In the genomic region with DNA sequence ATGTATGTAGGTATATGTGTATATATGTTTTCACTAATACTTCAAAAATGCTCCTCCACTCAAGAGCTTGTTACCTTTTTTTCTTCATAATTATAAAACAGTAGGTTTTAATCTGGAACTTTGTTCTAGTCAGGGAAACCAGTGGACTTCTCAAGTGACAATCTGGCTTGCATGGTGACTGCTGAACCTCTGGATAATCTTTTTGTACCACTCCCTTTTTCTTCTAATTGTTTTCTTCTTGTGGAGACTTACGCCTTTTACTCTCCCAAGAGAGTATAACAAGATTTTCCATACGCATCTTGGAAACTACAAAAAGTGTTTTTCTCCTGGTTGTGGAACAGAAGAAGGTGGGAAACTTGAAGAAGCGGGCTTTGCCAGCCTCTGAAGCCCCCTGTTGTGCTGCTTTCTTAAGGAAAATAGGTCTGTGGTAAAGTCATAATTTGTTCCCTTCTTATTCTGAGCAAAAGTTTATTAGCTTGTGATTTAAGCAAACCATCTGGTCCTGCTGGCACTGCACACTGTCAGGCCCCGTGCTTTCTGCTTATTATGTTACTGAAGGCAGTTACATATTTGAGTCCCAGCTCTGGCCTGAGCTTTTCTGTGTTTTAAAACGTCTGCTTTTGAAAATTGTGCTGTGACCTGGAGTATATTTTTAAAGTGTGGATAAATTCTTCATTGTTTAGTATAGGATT, we compare ENCODE assay signal across 2 cellular contexts.
TF ChIP-seq lines count a peak whose summit lies in the region.

No MANE protein-coding gene starts in this region.

TF ChIP-seq in SK-N-SH treated with all-trans-retinoic acid at 6 μM for 48 hours, 23 proteins besides CTCF, POLR2A, EP300 and RAD21 (continued from another document):
- no peak for TF ChIP-seq TSHZ2 (CRISPR knock-in tag; IDR thresholded peaks at IDR 0.05)
- TF ChIP-seq ARNTL (CRISPR knock-in tag; IDR thresholded peaks at IDR 0.05; ENCODE audit: borderline replicate concordance, low read depth): no peak
- TF ChIP-seq, protein P1, sequence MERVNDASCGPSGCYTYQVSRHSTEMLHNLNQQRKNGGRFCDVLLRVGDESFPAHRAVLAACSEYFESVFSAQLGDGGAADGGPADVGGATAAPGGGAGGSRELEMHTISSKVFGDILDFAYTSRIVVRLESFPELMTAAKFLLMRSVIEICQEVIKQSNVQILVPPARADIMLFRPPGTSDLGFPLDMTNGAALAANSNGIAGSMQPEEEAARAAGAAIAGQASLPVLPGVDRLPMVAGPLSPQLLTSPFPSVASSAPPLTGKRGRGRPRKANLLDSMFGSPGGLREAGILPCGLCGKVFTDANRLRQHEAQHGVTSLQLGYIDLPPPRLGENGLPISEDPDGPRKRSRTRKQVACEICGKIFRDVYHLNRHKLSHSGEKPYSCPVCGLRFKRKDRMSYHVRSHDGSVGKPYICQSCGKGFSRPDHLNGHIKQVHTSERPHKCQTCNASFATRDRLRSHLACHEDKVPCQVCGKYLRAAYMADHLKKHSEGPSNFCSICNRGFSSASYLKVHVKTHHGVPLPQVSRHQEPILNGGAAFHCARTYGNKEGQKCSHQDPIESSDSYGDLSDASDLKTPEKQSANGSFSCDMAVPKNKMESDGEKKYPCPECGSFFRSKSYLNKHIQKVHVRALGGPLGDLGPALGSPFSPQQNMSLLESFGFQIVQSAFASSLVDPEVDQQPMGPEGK (CRISPR knock-in tag; IDR thresholded peaks at IDR 0.05; ENCODE audit: borderline replicate concordance): no peak
- TF ChIP-seq ZC3H10 (CRISPR knock-in tag; IDR thresholded peaks at IDR 0.05): no peak
- no peak for TF ChIP-seq SNAI2 (CRISPR knock-in tag; IDR thresholded peaks at IDR 0.05)
- no peak for TF ChIP-seq OSR1 (CRISPR knock-in tag; IDR thresholded peaks at IDR 0.05)
- TF ChIP-seq TOX (CRISPR knock-in tag; IDR thresholded peaks at IDR 0.05; ENCODE audit: borderline replicate concordance): no peak
- TF ChIP-seq ESRRG (CRISPR knock-in tag; IDR thresholded peaks at IDR 0.05): no peak
- TF ChIP-seq BACH2 (CRISPR knock-in tag; IDR thresholded peaks at IDR 0.05; ENCODE audit: borderline replicate concordance): no peak

TF ChIP-seq in SK-N-SH, 30 proteins besides CTCF, POLR2A, EP300 and RAD21:
- TF ChIP-seq, protein P2, sequence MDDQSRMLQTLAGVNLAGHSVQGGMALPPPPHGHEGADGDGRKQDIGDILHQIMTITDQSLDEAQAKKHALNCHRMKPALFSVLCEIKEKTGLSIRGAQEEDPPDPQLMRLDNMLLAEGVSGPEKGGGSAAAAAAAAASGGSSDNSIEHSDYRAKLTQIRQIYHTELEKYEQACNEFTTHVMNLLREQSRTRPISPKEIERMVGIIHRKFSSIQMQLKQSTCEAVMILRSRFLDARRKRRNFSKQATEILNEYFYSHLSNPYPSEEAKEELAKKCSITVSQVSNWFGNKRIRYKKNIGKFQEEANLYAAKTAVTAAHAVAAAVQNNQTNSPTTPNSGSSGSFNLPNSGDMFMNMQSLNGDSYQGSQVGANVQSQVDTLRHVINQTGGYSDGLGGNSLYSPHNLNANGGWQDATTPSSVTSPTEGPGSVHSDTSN (IDR thresholded peaks at IDR 0.05): no peak
- TF ChIP-seq ZBTB33 (IDR thresholded peaks at IDR 0.05; ENCODE audit: borderline replicate concordance, low read depth): no peak
- TF ChIP-seq RXRA (IDR thresholded peaks at IDR 0.05; ENCODE audit: borderline replicate concordance, low read depth): no peak
- TF ChIP-seq USF1 (IDR thresholded peaks at IDR 0.05; ENCODE audit: borderline replicate concordance, low read depth): no peak
- TF ChIP-seq YY1 (IDR thresholded peaks at IDR 0.05; ENCODE audit: low read depth): no peak
- TF ChIP-seq IRF3 (IDR thresholded peaks at IDR 0.05; ENCODE audit: low read depth, low read length): no peak
- TF ChIP-seq NFIC (IDR thresholded peaks at IDR 0.05; ENCODE audit: borderline replicate concordance): no peak
- no peak for TF ChIP-seq GABPA (IDR thresholded peaks at IDR 0.05; ENCODE audit: low read depth)
- no peak for TF ChIP-seq TAF1 (IDR thresholded peaks at IDR 0.05; ENCODE audit: borderline replicate concordance, low read depth, low read length)
- TF ChIP-seq RFX5 (IDR thresholded peaks at IDR 0.05; ENCODE audit: low read length): no peak
- TF ChIP-seq TCF12 (IDR thresholded peaks at IDR 0.05): no peak
- no peak for TF ChIP-seq MEF2A (IDR thresholded peaks at IDR 0.05; ENCODE audit: borderline replicate concordance, low read depth)
- no peak for TF ChIP-seq POLR2AphosphoS5 (IDR thresholded peaks at IDR 0.05; ENCODE audit: low read depth, low read length)
- TF ChIP-seq NRF1 (IDR thresholded peaks at IDR 0.05; ENCODE audit: low read depth, low read length): no peak
